1 cellular context compared by ENCODE assay signal in genomic region chr4:76803522-76803921, GRCh38.
A peak's percentile ranks its signal among the peaks of the same experiment; 100 is the strongest.
TF ChIP-seq lines count a peak whose summit lies in the region.

No MANE protein-coding gene starts in this region.

TF ChIP-seq in K562, 482 proteins besides CTCF, POLR2A, EP300 and RAD21 (continued from another document):
- TF ChIP-seq SFPQ (IDR thresholded peaks at IDR 0.05; ENCODE audit: low read depth, low read length), result no peak
- TF ChIP-seq ZC3H4 (CRISPR knock-in tag; IDR thresholded peaks at IDR 0.05; ENCODE audit: borderline replicate concordance), result no peak
- no peak for TF ChIP-seq NEUROD1 (IDR thresholded peaks at IDR 0.05; ENCODE audit: borderline replicate concordance, low read depth, low read length, partially characterized antibody)
- TF ChIP-seq ZBTB12 (CRISPR knock-in tag; IDR thresholded peaks at IDR 0.05), result no peak
- TF ChIP-seq MEIS2 (IDR thresholded peaks at IDR 0.05; ENCODE audit: partially characterized antibody), result no peak
- no peak for TF ChIP-seq CEBPB (tag; IDR thresholded peaks at IDR 0.05)
- no peak for TF ChIP-seq HNRNPLL (IDR thresholded peaks at IDR 0.05; ENCODE audit: low read depth, low read length, poor library complexity, severe bottlenecking)
- TF ChIP-seq KDM1A (IDR thresholded peaks at IDR 0.05), result no peak
- TF ChIP-seq, protein P1, sequence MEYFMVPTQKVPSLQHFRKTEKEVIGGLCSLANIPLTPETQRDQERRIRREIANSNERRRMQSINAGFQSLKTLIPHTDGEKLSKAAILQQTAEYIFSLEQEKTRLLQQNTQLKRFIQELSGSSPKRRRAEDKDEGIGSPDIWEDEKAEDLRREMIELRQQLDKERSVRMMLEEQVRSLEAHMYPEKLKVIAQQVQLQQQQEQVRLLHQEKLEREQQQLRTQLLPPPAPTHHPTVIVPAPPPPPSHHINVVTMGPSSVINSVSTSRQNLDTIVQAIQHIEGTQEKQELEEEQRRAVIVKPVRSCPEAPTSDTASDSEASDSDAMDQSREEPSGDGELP (CRISPR knock-in tag; IDR thresholded peaks at IDR 0.05; ENCODE audit: borderline replicate concordance), result peak; percentile 40; the same call in 1 of the 2 replicates
- no peak for TF ChIP-seq ZNF146 (CRISPR knock-in tag; IDR thresholded peaks at IDR 0.05; ENCODE audit: unreplicated experiment)
- no peak for TF ChIP-seq DDX20 (tag; IDR thresholded peaks at IDR 0.05; ENCODE audit: low read depth)
- TF ChIP-seq, protein P2, sequence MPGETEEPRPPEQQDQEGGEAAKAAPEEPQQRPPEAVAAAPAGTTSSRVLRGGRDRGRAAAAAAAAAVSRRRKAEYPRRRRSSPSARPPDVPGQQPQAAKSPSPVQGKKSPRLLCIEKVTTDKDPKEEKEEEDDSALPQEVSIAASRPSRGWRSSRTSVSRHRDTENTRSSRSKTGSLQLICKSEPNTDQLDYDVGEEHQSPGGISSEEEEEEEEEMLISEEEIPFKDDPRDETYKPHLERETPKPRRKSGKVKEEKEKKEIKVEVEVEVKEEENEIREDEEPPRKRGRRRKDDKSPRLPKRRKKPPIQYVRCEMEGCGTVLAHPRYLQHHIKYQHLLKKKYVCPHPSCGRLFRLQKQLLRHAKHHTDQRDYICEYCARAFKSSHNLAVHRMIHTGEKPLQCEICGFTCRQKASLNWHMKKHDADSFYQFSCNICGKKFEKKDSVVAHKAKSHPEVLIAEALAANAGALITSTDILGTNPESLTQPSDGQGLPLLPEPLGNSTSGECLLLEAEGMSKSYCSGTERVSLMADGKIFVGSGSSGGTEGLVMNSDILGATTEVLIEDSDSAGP (CRISPR knock-in tag; IDR thresholded peaks at IDR 0.05), result no peak
- no peak for TF ChIP-seq ATF2 (CRISPR knock-in tag; IDR thresholded peaks at IDR 0.05)
- peak; percentile 53; the same call in 1 of the 2 replicates for TF ChIP-seq ATF7 (IDR thresholded peaks at IDR 0.05)
- no peak for TF ChIP-seq STAT6 (CRISPR knock-in tag; IDR thresholded peaks at IDR 0.05)
- TF ChIP-seq ZNF586 (CRISPR knock-in tag; conservative IDR thresholded peaks at IDR 0.05), result no peak
- TF ChIP-seq, protein P3, sequence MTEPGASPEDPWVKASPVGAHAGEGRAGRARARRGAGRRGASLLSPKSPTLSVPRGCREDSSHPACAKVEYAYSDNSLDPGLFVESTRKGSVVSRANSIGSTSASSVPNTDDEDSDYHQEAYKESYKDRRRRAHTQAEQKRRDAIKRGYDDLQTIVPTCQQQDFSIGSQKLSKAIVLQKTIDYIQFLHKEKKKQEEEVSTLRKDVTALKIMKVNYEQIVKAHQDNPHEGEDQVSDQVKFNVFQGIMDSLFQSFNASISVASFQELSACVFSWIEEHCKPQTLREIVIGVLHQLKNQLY (CRISPR knock-in tag; conservative IDR thresholded peaks at IDR 0.05), result no peak
- TF ChIP-seq CBFA2T3 (IDR thresholded peaks at IDR 0.05), result peak; percentile 73
- TF ChIP-seq LARP7 (IDR thresholded peaks at IDR 0.05), result no peak
- peak; percentile 87 for TF ChIP-seq JUND (IDR thresholded peaks at IDR 0.05; ENCODE audit: borderline replicate concordance, low read depth, low read length)
- peak; percentile 87; the same call in 2 of the 3 replicates for TF ChIP-seq JUND (tag; IDR thresholded peaks at IDR 0.05; ENCODE audit: borderline replicate concordance, low read depth, low read length)
- no peak for TF ChIP-seq XRCC3 (IDR thresholded peaks at IDR 0.05)
- TF ChIP-seq ZNF324 (CRISPR knock-in tag; IDR thresholded peaks at IDR 0.05), result no peak
- peak; percentile 59 for TF ChIP-seq TCF3 (CRISPR knock-in tag; IDR thresholded peaks at IDR 0.05)
- TF ChIP-seq JUN (IDR thresholded peaks at IDR 0.05; ENCODE audit: borderline replicate concordance, low read depth, low read length), result peak; percentile 37; the same call in 1 of the 2 replicates
- no peak for TF ChIP-seq JUN (CRISPR knock-in tag; IDR thresholded peaks at IDR 0.05; ENCODE audit: borderline replicate concordance)
TF ChIP-seq in K562: peak in this region for 30.
